Comparison of ENCODE assay signal across 10 cellular contexts in genomic region chr16:70470927-70471341, GRCh38. TPM values are rescaled to one million over a fixed set of nuclear protein-coding genes. Genes with fewer than 3 reads are reported as not detected.
DNase-seq lines count a peak whose midpoint lies in the region; ATAC-seq and TF ChIP-seq lines count a peak whose summit lies in the region.
"Had no signal": no experiment of that assay in that cellular context is flagged by ENCODE, and none has a peak within 500 bp of the region (broad histone marks: within the 10 kb centered on the region; RNA-seq: fewer than 3 reads in every experiment).

No MANE protein-coding gene starts in this region.

- H3K4me1 Mint-ChIP-seq in progenitor cell of endocrine pancreas (ENCODE audit: low read depth), result peaks cover 2% of the 10 kb centered on the region
- H3K4me1 Mint-ChIP-seq in CD8-positive, alpha-beta T cell (ENCODE audit: low read depth), result no peaks in the 10 kb centered on the region

- intact Hi-C loops in ascending aorta (cut with DNase I), result no loop called here
- intact Hi-C loops in CD8-positive, alpha-beta T cell (cut with DNase I, micrococcal nuclease), result no loop called here

- no peaks in the 10 kb centered on the region for H3K4me1 ChIP-seq in ascending aorta
- no peaks in the 10 kb centered on the region for H3K4me1 ChIP-seq in CD8-positive, alpha-beta T cell (ENCODE audit: insufficient read depth, low read length)

- H3K36me3 ChIP-seq in ascending aorta, result peaks cover 41 to 62% of the 10 kb centered on the region in 2 donors
- H3K36me3 ChIP-seq in CD8-positive, alpha-beta T cell (ENCODE audit: insufficient read depth, low read length), result no peaks in the 10 kb centered on the region

- no peak for ATAC-seq in CD8-positive, alpha-beta T cell

- H3K27ac ChIP-seq in ascending aorta, result no peak overlapping the region
- H3K27ac ChIP-seq in CD8-positive, alpha-beta T cell (ENCODE audit: low read depth, low read length), result no peak overlapping the region

- H3K27ac Mint-ChIP-seq in progenitor cell of endocrine pancreas, result peak overlapping the region; percentile 87
- no peak overlapping the region for H3K27ac Mint-ChIP-seq in CD8-positive, alpha-beta T cell

- POLR2A ChIA-PET in CD8-positive, alpha-beta T cell (lab: Charles Lee), result interaction anchor here (1.4 kb wide), 1 partner anchor 90 kb away, joined by 3 read pairs; no protein-coding TSS in a partner anchor

- CTCF ChIA-PET in CD8-positive, alpha-beta T cell (lab: Charles Lee), result interaction anchor here (0.9 kb wide), 1 partner anchor 101 kb away, joined by 3 read pairs; no protein-coding TSS in a partner anchor

- TF ChIP-seq CTCF in fibroblast of villous mesenchyme (IDR thresholded peaks at IDR 0.05; ENCODE audit: insufficient read depth, low read depth, low read length), result peak; percentile 56
- peak; percentile 67 for TF ChIP-seq CTCF in progenitor cell of endocrine pancreas (IDR thresholded peaks at IDR 0.05; ENCODE audit: unreplicated experiment)
- TF ChIP-seq CTCF in ascending aorta (IDR thresholded peaks at IDR 0.05), result peak in 1 of 3 experiments; percentile 22
- no peak for TF ChIP-seq CTCF in CD8-positive, alpha-beta T cell (IDR thresholded peaks at IDR 0.05)

- no peaks in the 10 kb centered on the region for H3K36me3 Mint-ChIP-seq in progenitor cell of endocrine pancreas (ENCODE audit: insufficient read depth)
- peaks cover 24% of the 10 kb centered on the region for H3K36me3 Mint-ChIP-seq in CD8-positive, alpha-beta T cell
- H3K36me3 Mint-ChIP-seq: naive B cell had no signal

- no peak overlapping the region for H3K4me3 Mint-ChIP-seq in progenitor cell of endocrine pancreas (ENCODE audit: low read depth)
- H3K4me3 Mint-ChIP-seq in CD8-positive, alpha-beta T cell, result no peak overlapping the region
- H3K4me3 Mint-ChIP-seq: naive B cell had no signal

- H3K4me3 ChIP-seq in fibroblast of villous mesenchyme (ENCODE audit: low read depth, low read length) (no peak overlapping the region), ascending aorta (no peak overlapping the region)
- no peak overlapping the region for H3K4me3 ChIP-seq in CD8-positive, alpha-beta T cell (ENCODE audit: low read depth, low read length)

- no peaks in the 10 kb centered on the region for H3K9me3 ChIP-seq in ascending aorta
- no peaks in the 10 kb centered on the region for H3K9me3 ChIP-seq in CD8-positive, alpha-beta T cell (ENCODE audit: low read length)

- no peaks in the 10 kb centered on the region for H3K27me3 ChIP-seq in ascending aorta
- H3K27me3 ChIP-seq in CD8-positive, alpha-beta T cell (ENCODE audit: insufficient read depth, low read length), result no peaks in the 10 kb centered on the region

- no peaks in the 10 kb centered on the region for H3K27me3 Mint-ChIP-seq in progenitor cell of endocrine pancreas
- H3K27me3 Mint-ChIP-seq in CD8-positive, alpha-beta T cell (ENCODE audit: low read depth), result no peaks in the 10 kb centered on the region
- H3K27me3 Mint-ChIP-seq: naive B cell had no signal

- no peaks in the 10 kb centered on the region for H3K9me3 Mint-ChIP-seq in progenitor cell of endocrine pancreas (ENCODE audit: low read depth)
- no peaks in the 10 kb centered on the region for H3K9me3 Mint-ChIP-seq in CD8-positive, alpha-beta T cell
- H3K9me3 Mint-ChIP-seq: naive B cell had no signal

- DNase-seq in EH (ENCODE audit: low read depth) (peak; percentile 30), fibroblast of villous mesenchyme (ENCODE audit: low read depth) (peak; percentile 39), progenitor cell of endocrine pancreas (ENCODE audit: low spot score, unreplicated experiment) (peak; percentile 66), DMS 273 (lab: John Stamatoyannopoulos, UW; ENCODE audit: unreplicated experiment) (no peak), HK-2 (ENCODE audit: unreplicated experiment) (no peak), ascending aorta (ENCODE audit: low spot score in 2 of 2) (no peak)
- no peak for DNase-seq in CD8-positive, alpha-beta T cell
- DNase-seq: naive B cell, T-helper 2 cell had no signal

TF ChIP-seq in PFSK-1, 5 proteins besides CTCF, POLR2A, EP300 and RAD21:
- TF ChIP-seq FOXP2 (optimal IDR thresholded peaks at IDR 0.05; ENCODE audit: borderline replicate concordance, extremely low read depth, extremely low read length, insufficient read depth), result peak; percentile 40
- no peak for TF ChIP-seq TAF1 (IDR thresholded peaks at IDR 0.05; ENCODE audit: borderline replicate concordance, insufficient read depth, low read length)

RNA-seq across cellular contexts. Expression of gene FCSK, which starts 16.5 kb away (rescaled TPM):
- 7.4 TPM for polyA plus RNA-seq in PFSK-1 (2012; ENCODE audit: insufficient read length, low read depth)
- 9.0 and 9.5 TPM in 2 replicates for total RNA-seq in fibroblast of villous mesenchyme
- total RNA-seq in progenitor cell of endocrine pancreas, result 18.8 and 21.1 TPM in 2 replicates
- total RNA-seq in ascending aorta, result 54.5 TPM
- total RNA-seq in CD8-positive, alpha-beta T cell, result 10 to 100 TPM; 17.8 to 18.2 TPM

RNA-seq across cellular contexts. Expression of gene ST3GAL2, which starts 32.0 kb away (rescaled TPM):
- polyA plus RNA-seq in PFSK-1 (2012; ENCODE audit: insufficient read length, low read depth), result 28.4 TPM
- 42.7 and 51.2 TPM in 2 replicates for total RNA-seq in fibroblast of villous mesenchyme
- total RNA-seq in progenitor cell of endocrine pancreas, result 29.2 and 37.8 TPM in 2 replicates
- 52.3 TPM for total RNA-seq in ascending aorta
- total RNA-seq in CD8-positive, alpha-beta T cell, result 1 to 10 TPM; 5.6 to 6.1 TPM

RNA-seq across cellular contexts. Expression of gene COG4, which starts 52.4 kb away (rescaled TPM):
- polyA plus RNA-seq in PFSK-1 (2012; ENCODE audit: insufficient read length, low read depth), result 30.2 TPM
- total RNA-seq in fibroblast of villous mesenchyme (57.0 and 64.8 TPM in 2 replicates), progenitor cell of endocrine pancreas (75.9 and 76.0 TPM in 2 replicates), ascending aorta (59.1 TPM)
- total RNA-seq in CD8-positive, alpha-beta T cell, result 10 to 100 TPM; 19.7 to 21.0 TPM

RNA-seq across cellular contexts. Expression of gene SF3B3, which starts 52.7 kb away (rescaled TPM):
- polyA plus RNA-seq in PFSK-1 (2012; ENCODE audit: insufficient read length, low read depth), result 143 TPM
- 111 and 154 TPM in 2 replicates for total RNA-seq in fibroblast of villous mesenchyme
- 379 and 387 TPM in 2 replicates for total RNA-seq in progenitor cell of endocrine pancreas
- total RNA-seq in ascending aorta, result 31.2 TPM
- 100 to 1,000 TPM; 142 TPM for total RNA-seq in CD8-positive, alpha-beta T cell

Comparison
In these comparisons a context has a peak if more than half of its experiments do, and no peak if none do; other contexts are left out.
1. DNase-seq: peak in EH (single experiment), fibroblast of villous mesenchyme (single experiment) and progenitor cell of endocrine pancreas (single experiment); none in DMS 273 (single experiment), HK-2 (single experiment), ascending aorta (0 of 2) and CD8-positive, alpha-beta T cell (0 of 7).